ENCODE assay signal across 1 cellular context in genomic region chr15:69434236-69434635, GRCh38.
A peak's percentile ranks its signal among the peaks of the same experiment; 100 is the strongest.
TF ChIP-seq lines count a peak whose summit lies in the region.

No MANE protein-coding gene starts in this region.

TF ChIP-seq in A549, 52 proteins besides CTCF, POLR2A, EP300 and RAD21:
- no peak for TF ChIP-seq HOXB5 (CRISPR knock-in tag; IDR thresholded peaks at IDR 0.05)
- no peak for TF ChIP-seq CBX2 (IDR thresholded peaks at IDR 0.05; ENCODE audit: borderline replicate concordance, low read depth)
- TF ChIP-seq CEBPB (IDR thresholded peaks at IDR 0.05): 0 out of 4 replicates have a peak, but pooled peaks of 1 of the 2 experiments have one; percentile 46
- no peak for TF ChIP-seq KDM1A (IDR thresholded peaks at IDR 0.05; ENCODE audit: low read depth)
